In the genomic region with DNA sequence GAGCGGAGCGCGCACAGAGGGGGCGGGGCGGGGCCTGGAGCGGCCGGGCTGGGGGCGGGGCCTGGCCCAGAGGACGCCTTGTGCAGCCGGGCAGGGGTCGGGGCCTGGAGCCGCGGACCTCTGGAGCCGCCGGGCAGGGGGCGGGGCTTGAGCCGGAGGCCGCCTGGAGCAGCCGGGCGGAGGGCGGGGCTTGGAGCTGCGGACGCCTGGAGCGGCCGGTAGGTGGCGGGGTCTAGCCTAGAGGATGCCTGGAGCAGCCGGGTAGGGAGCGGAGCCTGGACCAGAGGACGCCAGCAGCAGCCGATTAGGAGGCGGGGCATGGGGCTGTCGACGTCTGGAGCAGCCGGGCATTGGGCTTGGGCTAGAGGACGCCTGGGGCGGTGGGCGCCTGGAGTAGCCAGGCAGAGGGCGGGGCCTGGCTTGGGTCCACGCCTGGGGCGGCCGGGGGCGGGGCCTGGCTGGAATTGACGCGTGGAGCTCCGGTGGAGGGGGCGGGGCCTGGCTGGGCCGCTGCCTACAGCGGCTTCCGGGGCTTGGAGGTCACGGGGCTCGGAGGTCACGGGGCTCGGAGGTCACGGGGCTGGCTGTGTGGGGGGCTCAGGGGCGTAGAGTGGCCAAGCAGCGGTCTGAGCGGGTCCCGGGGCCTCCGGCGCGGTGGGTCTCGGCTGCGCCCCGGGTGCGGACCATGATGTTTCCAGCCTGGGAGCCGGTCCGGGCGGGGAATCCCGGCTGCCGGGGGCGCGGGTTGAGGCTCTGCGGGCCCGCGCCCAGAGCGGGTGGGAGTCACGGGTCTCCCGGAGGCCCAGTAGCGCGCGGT, we compare ENCODE assay signal across 8 cellular contexts. TPM values are rescaled to one million over a fixed set of nuclear protein-coding genes. Genes with fewer than 3 reads are reported as not detected.
DNase-seq lines count a peak whose midpoint lies in the region; ATAC-seq and TF ChIP-seq lines count a peak whose summit lies in the region.

A gene (minus strand): TSS at position 13 of the 817 bp plus-strand sequence. CDS start 135 bp downstream, outside the sequence.

- H3K9me3 Mint-ChIP-seq in GM23338, result no peaks in the 10 kb centered on the region; the same call in 2 of the 3 replicates
- no peaks in the 10 kb centered on the region for H3K9me3 Mint-ChIP-seq in activated T-helper 1 cell treated with anti-CD3 and anti-CD28 coated beads, Interleukin-12 subunit alpha, Interleukin-12 subunit beta, Interleukin-2, Interleukin-4 antibody, amounts not matched to agents 30 ng/mL and 10 ng/mL and 1 ng/mL, durations not matched to agents 14 hours and 24 hours and 36 hours
- H3K9me3 Mint-ChIP-seq in naive thymus-derived CD4-positive, alpha-beta T cell, result no peaks in the 10 kb centered on the region
- H3K9me3 Mint-ChIP-seq in stimulated activated naive B cell treated with anti-CD40 and anti-IgM and Interleukin-4, amounts not matched to agents 10 μg/mL and 1 μg/mL and 100 μg/mL, for 72 hours, result no peaks in the 10 kb centered on the region

- POLR2A ChIA-PET in naive thymus-derived CD4-positive, alpha-beta T cell (lab: Charles Lee), result interaction anchor here (0.6 to 2.9 kb wide), 6 partner anchors 11 to 296 kb away, joined by 3 to 23 read pairs (median 8); a partner anchor contains a TSS

- CTCF ChIA-PET in naive thymus-derived CD4-positive, alpha-beta T cell (lab: Charles Lee), result interaction anchor here (0.6 kb wide), 2 partner anchors 33 to 298 kb away, joined by 3 read pairs; no protein-coding TSS in a partner anchor

- H3K36me3 Mint-ChIP-seq in GM23338 (ENCODE audit: low read depth), result peaks cover 23% of the 10 kb centered on the region
- H3K36me3 Mint-ChIP-seq in activated T-helper 1 cell treated with anti-CD3 and anti-CD28 coated beads, Interleukin-12 subunit alpha, Interleukin-12 subunit beta, Interleukin-2, Interleukin-4 antibody, amounts not matched to agents 30 ng/mL and 10 ng/mL and 1 ng/mL, durations not matched to agents 14 hours and 24 hours and 36 hours (ENCODE audit: low read depth), result peaks cover 24% of the 10 kb centered on the region
- H3K36me3 Mint-ChIP-seq in naive thymus-derived CD4-positive, alpha-beta T cell, result peaks cover 0 to 10% (median 3%) of the 10 kb centered on the region in 5 donors
- peaks cover 6 to 16% of the 10 kb centered on the region in 2 donors for H3K36me3 Mint-ChIP-seq in stimulated activated naive B cell treated with anti-CD40 and anti-IgM and Interleukin-4, amounts not matched to agents 10 μg/mL and 1 μg/mL and 100 μg/mL, for 72 hours

- peak within 1 kb of the TSS; percentile 97 for H3K27ac Mint-ChIP-seq in GM23338
- H3K27ac Mint-ChIP-seq in activated T-helper 1 cell treated with anti-CD3 and anti-CD28 coated beads, Interleukin-12 subunit alpha, Interleukin-12 subunit beta, Interleukin-2, Interleukin-4 antibody, amounts not matched to agents 30 ng/mL and 10 ng/mL and 1 ng/mL, durations not matched to agents 14 hours and 24 hours and 36 hours, result peak within 1 kb of the TSS; percentile 95
- H3K27ac Mint-ChIP-seq in naive thymus-derived CD4-positive, alpha-beta T cell, result peak within 1 kb of the TSS; percentile 89 to 97 (median 91)
- H3K27ac Mint-ChIP-seq in stimulated activated naive B cell treated with anti-CD40 and anti-IgM and Interleukin-4, amounts not matched to agents 10 μg/mL and 1 μg/mL and 100 μg/mL, for 72 hours, result peak within 1 kb of the TSS; percentile 99

- H3K9me3 ChIP-seq in naive thymus-derived CD4-positive, alpha-beta T cell (ENCODE audit: control insufficient read depth in 2 of 3, low read length in 3 of 3), result no peaks in the 10 kb centered on the region

- peak; percentile 52 to 78 for TF ChIP-seq CTCF in GM23338 (conservative IDR thresholded peaks at IDR 0.05; ENCODE audit: low read depth in 2 of 2)

- peak; percentile 90 for ATAC-seq in GM23338
- ATAC-seq in naive thymus-derived CD4-positive, alpha-beta T cell, result peak; percentile 87
- ATAC-seq in stimulated activated naive B cell treated with anti-CD40 and anti-IgM and Interleukin-4, amounts not matched to agents 10 μg/mL and 1 μg/mL and 100 μg/mL, for 72 hours (replicated peaks), result peak; percentile 77 to 81

- H3K27me3 Mint-ChIP-seq in GM23338 (ENCODE audit: insufficient read depth, low read depth, poor library complexity), result peaks cover 4% of the 10 kb centered on the region
- no peaks in the 10 kb centered on the region for H3K27me3 Mint-ChIP-seq in activated T-helper 1 cell treated with anti-CD3 and anti-CD28 coated beads, Interleukin-12 subunit alpha, Interleukin-12 subunit beta, Interleukin-2, Interleukin-4 antibody, amounts not matched to agents 30 ng/mL and 10 ng/mL and 1 ng/mL, durations not matched to agents 14 hours and 24 hours and 36 hours (ENCODE audit: insufficient read depth)
- no peaks in the 10 kb centered on the region for H3K27me3 Mint-ChIP-seq in naive thymus-derived CD4-positive, alpha-beta T cell
- no peaks in the 10 kb centered on the region for H3K27me3 Mint-ChIP-seq in stimulated activated naive B cell treated with anti-CD40 and anti-IgM and Interleukin-4, amounts not matched to agents 10 μg/mL and 1 μg/mL and 100 μg/mL, for 72 hours

- peak within 1 kb of the TSS; percentile 94 for H3K4me3 Mint-ChIP-seq in GM23338
- peak within 1 kb of the TSS; percentile 94 for H3K4me3 Mint-ChIP-seq in activated T-helper 1 cell treated with anti-CD3 and anti-CD28 coated beads, Interleukin-12 subunit alpha, Interleukin-12 subunit beta, Interleukin-2, Interleukin-4 antibody, amounts not matched to agents 30 ng/mL and 10 ng/mL and 1 ng/mL, durations not matched to agents 14 hours and 24 hours and 36 hours
- peak within 1 kb of the TSS; percentile 90 to 97 (median 92) for H3K4me3 Mint-ChIP-seq in naive thymus-derived CD4-positive, alpha-beta T cell
- peak within 1 kb of the TSS; percentile 96 to 97 for H3K4me3 Mint-ChIP-seq in stimulated activated naive B cell treated with anti-CD40 and anti-IgM and Interleukin-4, amounts not matched to agents 10 μg/mL and 1 μg/mL and 100 μg/mL, for 72 hours

- peaks cover 59% of the 10 kb centered on the region for H3K79me2 ChIP-seq in GM23338 (replicated peaks; ENCODE audit: insufficient read depth)

- 0 out of 2 replicates have a peak, but pooled peaks cover 7% of the 10 kb centered on the region for H3K9me2 ChIP-seq in GM23338 (ENCODE audit: insufficient read depth)

- peaks cover 31% of the 10 kb centered on the region for H3K4me1 ChIP-seq in GM23338 (ENCODE audit: insufficient read depth)
- H3K4me1 ChIP-seq in naive thymus-derived CD4-positive, alpha-beta T cell (ENCODE audit: control insufficient read depth in 2 of 2, insufficient read depth in 2 of 2, low read length in 2 of 2), result peaks cover 22 to 23% of the 10 kb centered on the region in 2 donors

- peak within 1 kb of the TSS; percentile 52; the same call in 1 of the 2 replicates for H2AFZ ChIP-seq in GM23338

- DNase-seq in EH (ENCODE audit: low read depth) (peak; percentile 100), GM23338 (ENCODE audit: low spot score) (peak; percentile 99), LHCN-M2 (ENCODE audit: low read depth) (peak; percentile 99), RPMI7951 (ENCODE audit: low read depth) (peak; percentile 97), fibroblast of gingiva (ENCODE audit: low read depth) (peak; percentile 99)
- peak; percentile 95 for DNase-seq in activated T-helper 1 cell treated with anti-CD3 and anti-CD28 coated beads, Interleukin-12 subunit alpha, Interleukin-12 subunit beta, Interleukin-2, Interleukin-4 antibody, amounts not matched to agents 30 ng/mL and 10 ng/mL and 1 ng/mL, durations not matched to agents 14 hours and 24 hours and 36 hours (ENCODE audit: low spot score)
- DNase-seq in naive thymus-derived CD4-positive, alpha-beta T cell, result peak; percentile 82 to 99 (median 89)
- DNase-seq in stimulated activated naive B cell treated with anti-CD40 and anti-IgM and Interleukin-4, amounts not matched to agents 10 μg/mL and 1 μg/mL and 100 μg/mL, for 72 hours, result peak; percentile 98

- H4K20me1 ChIP-seq in GM23338 (replicated peaks; ENCODE audit: insufficient read depth), result peaks cover 34% of the 10 kb centered on the region

- peaks cover 33% of the 10 kb centered on the region for H3K4me1 Mint-ChIP-seq in GM23338
- peaks cover 53% of the 10 kb centered on the region for H3K4me1 Mint-ChIP-seq in activated T-helper 1 cell treated with anti-CD3 and anti-CD28 coated beads, Interleukin-12 subunit alpha, Interleukin-12 subunit beta, Interleukin-2, Interleukin-4 antibody, amounts not matched to agents 30 ng/mL and 10 ng/mL and 1 ng/mL, durations not matched to agents 14 hours and 24 hours and 36 hours (ENCODE audit: low read depth)
- H3K4me1 Mint-ChIP-seq in naive thymus-derived CD4-positive, alpha-beta T cell, result peaks cover 25 to 57% (median 44%) of the 10 kb centered on the region in 7 donors
- H3K4me1 Mint-ChIP-seq in stimulated activated naive B cell treated with anti-CD40 and anti-IgM and Interleukin-4, amounts not matched to agents 10 μg/mL and 1 μg/mL and 100 μg/mL, for 72 hours, result peaks cover 28 to 63% of the 10 kb centered on the region in 2 donors

- peak within 1 kb of the TSS; percentile 93 for H3K27ac ChIP-seq in GM23338 (ENCODE audit: low read depth)
- H3K27ac ChIP-seq in naive thymus-derived CD4-positive, alpha-beta T cell (ENCODE audit: low read depth, low read length), result peak within 1 kb of the TSS; percentile 89

- H3F3A ChIP-seq in GM23338 (replicated peaks; ENCODE audit: low read depth), result peaks cover under 1% of the 10 kb centered on the region; the same call in 1 of the 2 replicates

- H3K4me2 ChIP-seq in GM23338, result peak within 1 kb of the TSS; percentile 93

- no peaks in the 10 kb centered on the region for H3K36me3 ChIP-seq in GM23338 (ENCODE audit: insufficient read depth)
- H3K36me3 ChIP-seq in naive thymus-derived CD4-positive, alpha-beta T cell (ENCODE audit: control insufficient read depth in 2 of 3, insufficient read depth in 3 of 3, low read length in 3 of 3), result peaks cover 0 to 8% (median 4%) of the 10 kb centered on the region in 3 experiments

- H3K4me3 ChIP-seq in GM23338, result peak within 1 kb of the TSS; percentile 91
- peak within 1 kb of the TSS; percentile 82 for H3K4me3 ChIP-seq in naive thymus-derived CD4-positive, alpha-beta T cell (ENCODE audit: low read length)

- intact Hi-C loops in activated T-helper 1 cell treated with anti-CD3 and anti-CD28 coated beads, Interleukin-12 subunit alpha, Interleukin-12 subunit beta, Interleukin-2, Interleukin-4 antibody, amounts not matched to agents 30 ng/mL and 10 ng/mL and 1 ng/mL, durations not matched to agents 14 hours and 24 hours and 36 hours (cut with micrococcal nuclease), result loop anchor here (1.0 to 5.0 kb wide), 11 partner anchors 29 to 308 kb away; a partner anchor contains a TSS
- intact Hi-C loops in naive thymus-derived CD4-positive, alpha-beta T cell (cut with micrococcal nuclease), result loop anchor here (1.0 to 10.0 kb wide), 14 partner anchors 10 to 1777 kb away; a partner anchor contains a TSS

- H3K27me3 ChIP-seq in GM23338 (ENCODE audit: insufficient read depth), result no peaks in the 10 kb centered on the region
- no peaks in the 10 kb centered on the region for H3K27me3 ChIP-seq in naive thymus-derived CD4-positive, alpha-beta T cell (ENCODE audit: control insufficient read depth in 2 of 2, insufficient read depth in 2 of 2, low read length in 2 of 2)

RNA-seq across cellular contexts. Expression of the gene that starts here (rescaled TPM):
- 224 and 250 TPM in 2 replicates for total RNA-seq in GM23338 (2014; rRNA removed; shearing (Covaris generic))
- polyA plus RNA-seq in GM23338 (2016; fragmentation: Nextera tagmentation; extraction: Ambion mirVana), result 210 and 277 TPM in 2 replicates
- 186 and 510 TPM in 2 replicates for total RNA-seq in LHCN-M2 (2014; rRNA removed)
- polyA plus RNA-seq in LHCN-M2 (2012), result 37.9 TPM
- 43.8 and 44.7 TPM in 2 replicates for total RNA-seq in RPMI7951 (2014; rRNA removed; shearing (Covaris generic))
- 163 and 176 TPM in 2 replicates for total RNA-seq in activated T-helper 1 cell treated with anti-CD3 and anti-CD28 coated beads, Interleukin-12 subunit alpha, Interleukin-12 subunit beta, Interleukin-2, Interleukin-4 antibody, amounts not matched to agents 30 ng/mL and 10 ng/mL and 1 ng/mL, durations not matched to agents 14 hours and 24 hours and 36 hours
- 100 to 1,000 TPM; 129 to 155 (median 132) TPM for total RNA-seq in naive thymus-derived CD4-positive, alpha-beta T cell
- 10 to 100 TPM; 53.2 to 59.5 TPM for polyA plus RNA-seq in naive thymus-derived CD4-positive, alpha-beta T cell

Comparison
In these comparisons a context has a peak if more than half of its experiments do, and no peak if none do; other contexts are left out.
1. Peak in every context shown above with its lines: DNase-seq, ATAC-seq, H3K4me3 ChIP-seq and H3K27ac ChIP-seq.